In genomic region chr12:104423809-104424208, GRCh38 we compare ENCODE assay signal across 21 cellular contexts. TPM values are rescaled to one million over a fixed set of nuclear protein-coding genes. Genes with fewer than 3 reads are reported as not detected.
DNase-seq lines count a peak whose midpoint lies in the region; ATAC-seq and TF ChIP-seq lines count a peak whose summit lies in the region.
"Had no signal": no experiment of that assay in that cellular context is flagged by ENCODE, and none has a peak within 500 bp of the region (broad histone marks: within the 10 kb centered on the region; RNA-seq: fewer than 3 reads in every experiment).

No MANE protein-coding gene starts in this region.

- DNase-seq in DMS53 (lab: John Stamatoyannopoulos, UW) (peak; percentile 16), DMS53 treated with DMSO at 0.1 percent for 48 hours (lab: John Stamatoyannopoulos, UW; ENCODE audit: unreplicated experiment) (no peak), HuH-7 (ENCODE audit: low spot score) (peak; percentile 10), left lung (no peak), stomach (no peak), NCI-H524 treated with DMSO at 0.1 percent for 48 hours (lab: John Stamatoyannopoulos, UW) (no peak), epidermal melanocyte (ENCODE audit: insufficient read length, low spot score) (no peak)
- DNase-seq: 8988T, GDM1, H7, Karpas-422, MG63, NCI-H1048, NCI-H1436 treated with DMSO at 0.1 percent for 48 hours, NCI-H2107, NCI-H2227 treated with DMSO at 0.1 percent for 48 hours, NCI-H69, OCI-M1, Right ventricle myocardium superior had no signal

- H3K4me3 ChIP-seq in left lung (no peak overlapping the region), stomach (no peak overlapping the region)
- H3K4me3 ChIP-seq: MG63 had no signal

- 33 to 55% (median 52%) methylated on average over 5 of the region's 5 CpGs for WGBS in stomach, 5 donors

- ATAC-seq in left lung: peak; percentile 94
- no peak for ATAC-seq in HG03439 (IDR thresholded peaks at IDR 0.05; ENCODE audit: unreplicated experiment)

- H3K9me3 ChIP-seq in left lung (no peaks in the 10 kb centered on the region), stomach (no peaks in the 10 kb centered on the region)
- H3K9me3 ChIP-seq: MG63 had no signal

- H3K36me3 ChIP-seq in left lung: no peaks in the 10 kb centered on the region
- no peaks in the 10 kb centered on the region for H3K36me3 ChIP-seq in stomach
- H3K36me3 ChIP-seq: MG63 had no signal

- intact Hi-C loops in left lung (cut with DNase I): no loop called here
- intact Hi-C loops in stomach (cut with DNase I; ENCODE audit: low total_unique reads): no loop called here

- H3K27me3 ChIP-seq in left lung (no peaks in the 10 kb centered on the region), stomach (no peaks in the 10 kb centered on the region)
- H3K27me3 ChIP-seq: MG63 had no signal

- no peaks in the 10 kb centered on the region for H3K4me1 ChIP-seq in left lung
- peaks cover 6 to 16% (median 12%) of the 10 kb centered on the region in 4 donors for H3K4me1 ChIP-seq in stomach

- no peak for TF ChIP-seq POLR2A in stomach (IDR thresholded peaks at IDR 0.05)

- peak overlapping the region in 1 of 2 donors; percentile 43 for H3K27ac ChIP-seq in left lung
- peak overlapping the region in 4 of 5 donors; percentile 35 to 54 (median 44) for H3K27ac ChIP-seq in stomach
- H3K27ac ChIP-seq: HL-60 had no signal

- no peak for TF ChIP-seq EP300 in stomach (IDR thresholded peaks at IDR 0.05)

- TF ChIP-seq CTCF in left lung (IDR thresholded peaks at IDR 0.05) (no peak), stomach (IDR thresholded peaks at IDR 0.05) (no peak)

RNA-seq across cellular contexts. Expression of gene CHST11, which starts 32.9 kb away (rescaled TPM):
- 10 to 100 TPM; 39.3 to 56.9 TPM for total RNA-seq in left lung
- total RNA-seq in stomach: 100 to 1,000 TPM in 1 of 5 donors, 10 to 100 TPM in 3, 1 to 10 TPM in 1; 9.7 to 192 (median 30.1) TPM
- polyA plus RNA-seq in stomach: 1 to 10 TPM; 2.3 to 5.5 (median 3.1) TPM

Comparison
In these comparisons a context has a peak if more than half of its experiments do, and no peak if none do; other contexts are left out.
1. DNase-seq: peak in DMS53 (single experiment) and HuH-7 (single experiment); none in DMS53 treated with DMSO at 0.1 percent for 48 hours (single experiment), left lung (0 of 2), stomach (single experiment), NCI-H524 treated with DMSO at 0.1 percent for 48 hours (single experiment) and epidermal melanocyte (single experiment).